In genomic region chr4:72860766-72861165, GRCh38 we compare ENCODE assay signal across 27 cellular contexts.
"Had no signal": no experiment of that assay in that cellular context is flagged by ENCODE, and none has a peak within 500 bp of the region (broad histone marks: within the 10 kb centered on the region; RNA-seq: fewer than 3 reads in every experiment).

No MANE protein-coding gene starts in this region.

- H3K27me3 ChIP-seq: foreskin keratinocyte, heart right ventricle, right atrium auricular region, spleen, suprapubic skin, tibial artery, upper lobe of right lung had no signal

- H3K9ac ChIP-seq: parathyroid adenoma had no signal

- H3K9me3 ChIP-seq: psoas muscle, right atrium auricular region, spleen, suprapubic skin, tibial artery, upper lobe of right lung had no signal

- H3K4me1 ChIP-seq: foreskin keratinocyte, heart right ventricle, psoas muscle, right atrium auricular region, spleen, suprapubic skin, tibial artery, upper lobe of right lung had no signal

- H3K4me3 Mint-ChIP-seq: activated CD4-positive, alpha-beta T cell treated with anti-CD3 and anti-CD28 coated beads for 36 hours; activated CD8-positive, alpha-beta memory T cell treated with anti-CD3 and anti-CD28 coated beads, Interleukin-2, amount 10 ng/mL, durations not matched to agents 7 days and 5 days; activated CD8-positive, alpha-beta T cell treated with anti-CD3 and anti-CD28 coated beads, Interleukin-2, amount 10 ng/mL, durations not matched to agents 7 days and 5 days; effector memory CD8-positive, alpha-beta T cell; naive thymus-derived CD8-positive, alpha-beta T cell; neural crest cell; T-helper 2 cell treated with Interferon-gamma antibody and Interleukin-4, amounts not matched to agents 5 μg/mL and 100 μg/mL, for 36 hours had no signal

- H3K27me3 Mint-ChIP-seq: activated CD8-positive, alpha-beta memory T cell treated with anti-CD3 and anti-CD28 coated beads, Interleukin-2, amount 10 ng/mL, durations not matched to agents 7 days and 5 days; effector memory CD8-positive, alpha-beta T cell had no signal

- DNase-seq: activated CD4-positive, alpha-beta T cell treated with anti-CD3 and anti-CD28 coated beads for 36 hours; activated CD4-positive, CD25-positive, alpha-beta regulatory T cell; activated CD8-positive, alpha-beta memory T cell treated with anti-CD3 and anti-CD28 coated beads, Interleukin-2, amount 10 ng/mL, durations not matched to agents 7 days and 5 days; activated CD8-positive, alpha-beta T cell treated with anti-CD3 and anti-CD28 coated beads, Interleukin-2, amount 10 ng/mL, durations not matched to agents 7 days and 5 days; activated T-cell treated with anti-CD3 and anti-CD28 coated beads, Interleukin-2, amount 50 U/mL, for 48 hours; dorsolateral prefrontal cortex; effector memory CD8-positive, alpha-beta T cell; erythroblast; foreskin keratinocyte; heart right ventricle; left cardiac atrium; naive thymus-derived CD8-positive, alpha-beta T cell; nucleus accumbens; psoas muscle; spleen; stimulated activated naive CD4-positive, alpha-beta T cell; T-helper 1 cell; tibial artery; upper lobe of right lung had no signal

- H3K27ac ChIP-seq: coronary artery, dorsolateral prefrontal cortex, foreskin keratinocyte, heart right ventricle, parathyroid adenoma, psoas muscle, right atrium auricular region, spleen, suprapubic skin, tibial artery, upper lobe of right lung had no signal

- H3K9me3 Mint-ChIP-seq: activated T-helper 2 cell treated with anti-CD3 and anti-CD28 coated beads, Interferon-gamma antibody, Interleukin-2, Interleukin-4, amounts not matched to agents 10 μg/mL and 5 μg/mL and 100 μg/mL, durations not matched to agents 14 hours and 24 hours and 36 hours; T-helper 2 cell treated with Interferon-gamma antibody and Interleukin-4, amounts not matched to agents 5 μg/mL and 100 μg/mL, for 36 hours had no signal

- H3K36me3 Mint-ChIP-seq: activated CD8-positive, alpha-beta memory T cell treated with anti-CD3 and anti-CD28 coated beads, Interleukin-2, amount 10 ng/mL, durations not matched to agents 7 days and 5 days; activated naive CD4-positive, alpha-beta T cell treated with anti-CD3 and anti-CD28 coated beads, Interleukin-2, amount 50 U/mL, for 72 hours; naive thymus-derived CD8-positive, alpha-beta T cell had no signal

- H3K27ac Mint-ChIP-seq: activated CD4-positive, alpha-beta T cell treated with anti-CD3 and anti-CD28 coated beads for 36 hours; activated CD8-positive, alpha-beta memory T cell treated with anti-CD3 and anti-CD28 coated beads, Interleukin-2, amount 10 ng/mL, durations not matched to agents 7 days and 5 days; activated CD8-positive, alpha-beta T cell treated with anti-CD3 and anti-CD28 coated beads, Interleukin-2, amount 10 ng/mL, durations not matched to agents 7 days and 5 days; activated naive CD4-positive, alpha-beta T cell treated with anti-CD3 and anti-CD28 coated beads, Interleukin-2, amount 50 U/mL, for 72 hours; activated T-helper 2 cell treated with anti-CD3 and anti-CD28 coated beads, Interferon-gamma antibody, Interleukin-2, Interleukin-4, amounts not matched to agents 10 μg/mL and 5 μg/mL and 100 μg/mL, durations not matched to agents 14 hours and 24 hours and 36 hours; effector memory CD8-positive, alpha-beta T cell; naive thymus-derived CD8-positive, alpha-beta T cell; T-helper 2 cell treated with Interferon-gamma antibody and Interleukin-4, amounts not matched to agents 5 μg/mL and 100 μg/mL, for 36 hours had no signal

- H3K4me3 ChIP-seq: coronary artery, dorsolateral prefrontal cortex, heart right ventricle, psoas muscle, right atrium auricular region, spleen, suprapubic skin, tibial artery, upper lobe of right lung had no signal

- H3K79me2 ChIP-seq: parathyroid adenoma had no signal

- H2AFZ ChIP-seq: parathyroid adenoma had no signal

- H3K36me3 ChIP-seq: heart right ventricle, right atrium auricular region, spleen, suprapubic skin, tibial artery, upper lobe of right lung had no signal

- H3K4me1 Mint-ChIP-seq: activated CD8-positive, alpha-beta memory T cell treated with anti-CD3 and anti-CD28 coated beads, Interleukin-2, amount 10 ng/mL, durations not matched to agents 7 days and 5 days; naive thymus-derived CD8-positive, alpha-beta T cell; neural crest cell had no signal

- ATAC-seq: activated CD4-positive, alpha-beta T cell treated with anti-CD3 and anti-CD28 coated beads for 36 hours; activated CD8-positive, alpha-beta memory T cell treated with anti-CD3 and anti-CD28 coated beads, Interleukin-2, amount 10 ng/mL, durations not matched to agents 7 days and 5 days; activated CD8-positive, alpha-beta T cell treated with anti-CD3 and anti-CD28 coated beads, Interleukin-2, amount 10 ng/mL, durations not matched to agents 7 days and 5 days; activated naive CD4-positive, alpha-beta T cell treated with anti-CD3 and anti-CD28 coated beads, Interleukin-2, amount 50 U/mL, for 72 hours; effector memory CD8-positive, alpha-beta T cell; foreskin keratinocyte; heart right ventricle; left cardiac atrium; naive thymus-derived CD8-positive, alpha-beta T cell; psoas muscle; upper lobe of right lung had no signal
